ENCODE assay signal across 17 cellular contexts in the genomic region with DNA sequence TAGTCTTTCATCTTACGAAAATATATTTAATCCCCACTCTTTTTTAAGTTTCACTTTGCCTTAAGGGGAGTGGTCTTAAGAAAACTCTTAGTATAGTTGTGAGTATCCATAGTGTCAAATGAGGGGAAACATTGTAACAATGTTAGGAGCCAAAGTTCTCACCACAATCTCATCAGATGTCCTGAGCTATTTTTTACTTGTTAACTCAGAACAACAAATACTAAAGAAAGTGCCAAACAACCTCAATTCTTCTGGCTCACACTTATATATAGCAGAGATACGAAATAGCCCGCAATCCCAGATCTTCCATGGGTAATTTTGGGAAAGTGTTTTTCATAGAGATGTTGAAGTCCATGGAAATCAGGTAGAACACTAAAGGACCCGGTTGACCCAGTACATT.
DNase-seq lines count a peak whose midpoint lies in the region; ATAC-seq, FAIRE-seq and TF ChIP-seq lines count a peak whose summit lies in the region.
"Had no signal": no experiment of that assay in that cellular context is flagged by ENCODE, and none has a peak within 500 bp of the region (broad histone marks: within the 10 kb centered on the region; RNA-seq: fewer than 3 reads in every experiment).

No MANE protein-coding gene starts in this region.

- H3K4me2 ChIP-seq in SU-DHL-6 (ENCODE audit: low read depth, low read length, poor library complexity, severe bottlenecking) = peak overlapping the region; percentile 63
- H3K4me2 ChIP-seq: BLaER1 had no signal

- intact Hi-C loops in left ventricle myocardium inferior (cut with micrococcal nuclease) = no loop called here
- intact Hi-C loops in psoas muscle (cut with DNase I) = loop anchor here in 1 of 2 donors (10.0 kb wide), 1 partner anchor 97 kb away; no protein-coding TSS in a partner anchor
- intact Hi-C loops in aorta (cut with DNase I) = no loop called here

- H4K20me1 ChIP-seq in SU-DHL-6 (ENCODE audit: low read depth, low read length) = no peaks in the 10 kb centered on the region
- H4K20me1 ChIP-seq: BLaER1 had no signal

- WGBS in psoas muscle, 3 donors = 55 to 66% (median 58%) methylated on average over 4 of the region's 4 CpGs
- 35 to 42% methylated on average over 4 of the region's 4 CpGs for WGBS in aorta, 2 donors

- H3K9ac ChIP-seq in SU-DHL-6 (ENCODE audit: low read length) = peak overlapping the region; percentile 4; the same call in 1 of the 2 replicates
- H3K9ac ChIP-seq: BLaER1, GM23248 had no signal

- ATAC-seq in psoas muscle = peak; percentile 60 to 92 (median 82)
- no peak for ATAC-seq in aorta (ENCODE audit: low FRiP score)
- ATAC-seq in GM18861 (IDR thresholded peaks at IDR 0.05; ENCODE audit: unreplicated experiment) = no peak

- TF ChIP-seq CTCF in D721Med (IDR thresholded peaks at IDR 0.05; ENCODE audit: insufficient read depth, missing control alignments) (no peak), SU-DHL-6 (IDR thresholded peaks at IDR 0.05; ENCODE audit: insufficient read depth, low read length, poor library complexity, severe bottlenecking) (no peak), left ventricle myocardium inferior (IDR thresholded peaks at IDR 0.05; ENCODE audit: borderline replicate concordance) (no peak), psoas muscle (IDR thresholded peaks at IDR 0.05) (no peak)

- H3K36me3 ChIP-seq in SU-DHL-6 (ENCODE audit: low read length) = no peaks in the 10 kb centered on the region
- H3K36me3 ChIP-seq in left ventricle myocardium inferior = no peaks in the 10 kb centered on the region
- H3K36me3 ChIP-seq in psoas muscle (ENCODE audit: insufficient read depth in 1 of 2, low read depth in 1 of 2) = no peaks in the 10 kb centered on the region
- H3K36me3 ChIP-seq in aorta (ENCODE audit: control insufficient read depth in 1 of 2, insufficient read depth in 2 of 2, low read length in 1 of 2) = no peaks in the 10 kb centered on the region
- H3K36me3 ChIP-seq: BLaER1 had no signal

- FAIRE-seq in D721Med (lab: Jason Lieb, UNC) = peak; percentile 51
- FAIRE-seq: H54 had no signal

- H3K4me1 ChIP-seq in left ventricle myocardium inferior (peaks cover 72% of the 10 kb centered on the region), psoas muscle (peaks cover 35% of the 10 kb centered on the region), aorta (ENCODE audit: control insufficient read depth in 1 of 2, insufficient read depth in 2 of 2, low read length in 2 of 2) (peaks cover 4 to 6% of the 10 kb centered on the region in 2 donors)
- H3K4me1 ChIP-seq: Caco-2 had no signal

- peaks cover 74% of the 10 kb centered on the region for H3F3A ChIP-seq in SU-DHL-6 (ENCODE audit: insufficient read depth)

- no peaks in the 10 kb centered on the region for H3K9me2 ChIP-seq in SU-DHL-6 (replicated peaks; ENCODE audit: insufficient read depth, low read length)

- no peak overlapping the region for H2AFZ ChIP-seq in SU-DHL-6 (ENCODE audit: low read depth, low read length, severe bottlenecking)
- H2AFZ ChIP-seq: GM23248 had no signal

- H3K79me2 ChIP-seq in SU-DHL-6 (ENCODE audit: insufficient read depth, low read length) = peaks cover 92% of the 10 kb centered on the region

- H3K27ac ChIP-seq in SU-DHL-6 (ENCODE audit: low read depth, low read length) (peak overlapping the region; percentile 89), left ventricle myocardium inferior (replicated peaks) (peak overlapping the region; percentile 83), psoas muscle (peak overlapping the region; percentile 48), aorta (ENCODE audit: low read depth in 1 of 2, low read length in 2 of 2) (no peak overlapping the region)
- H3K27ac ChIP-seq: BLaER1, GM23248 had no signal

- DNase-seq in D721Med (ENCODE audit: insufficient read length, low spot score) = no peak
- DNase-seq in left ventricle myocardium inferior = no peak
- DNase-seq in psoas muscle = no peak
- no peak for DNase-seq in aorta
- no peak for DNase-seq in activated effector memory CD4-positive, alpha-beta T cell treated with Interleukin-2 at 50 U/mL for 16 hours
- DNase-seq in mesenteric fat pad (ENCODE audit: low spot score) = no peak
- DNase-seq: 8988T; AML-193; Caco-2; CD8-positive, alpha-beta memory T cell; DMS53; GF-D8; GM23248 had no signal

- H3K27me3 ChIP-seq in SU-DHL-6 (ENCODE audit: low read length) (no peaks in the 10 kb centered on the region), left ventricle myocardium inferior (ENCODE audit: low read depth) (no peaks in the 10 kb centered on the region), psoas muscle (ENCODE audit: insufficient read depth in 3 of 3, low read length in 2 of 3) (no peaks in the 10 kb centered on the region), aorta (ENCODE audit: control insufficient read depth in 1 of 2, insufficient read depth in 2 of 2, low read length in 1 of 2) (no peaks in the 10 kb centered on the region)
- H3K27me3 ChIP-seq: BLaER1 had no signal

- H3K9me3 ChIP-seq in SU-DHL-6 (ENCODE audit: insufficient read depth, low read length) (no peaks in the 10 kb centered on the region), left ventricle myocardium inferior (replicated peaks) (no peaks in the 10 kb centered on the region), psoas muscle (no peaks in the 10 kb centered on the region), aorta (ENCODE audit: control insufficient read depth, low read length) (no peaks in the 10 kb centered on the region)
- H3K9me3 ChIP-seq: BLaER1, Caco-2 had no signal

- H3K4me3 ChIP-seq in SU-DHL-6 (ENCODE audit: insufficient read depth, low read length, poor library complexity, severe bottlenecking) = no peak overlapping the region
- H3K4me3 ChIP-seq in left ventricle myocardium inferior = no peak overlapping the region
- no peak overlapping the region for H3K4me3 ChIP-seq in psoas muscle
- no peak overlapping the region for H3K4me3 ChIP-seq in aorta (ENCODE audit: low read length in 2 of 2)
- H3K4me3 ChIP-seq: BLaER1, GM23248 had no signal

Comparison
In these comparisons a context has a peak if more than half of its experiments do, and no peak if none do; other contexts are left out.
1. H3K27ac ChIP-seq: peak in SU-DHL-6 (single experiment), left ventricle myocardium inferior (single experiment) and psoas muscle (single experiment); none in aorta (0 of 2).
2. ATAC-seq: peak in psoas muscle (4 of 4); none in aorta (single experiment) and GM18861 (single experiment).